ENCODE assay signal across 7 cellular contexts in the genomic region with DNA sequence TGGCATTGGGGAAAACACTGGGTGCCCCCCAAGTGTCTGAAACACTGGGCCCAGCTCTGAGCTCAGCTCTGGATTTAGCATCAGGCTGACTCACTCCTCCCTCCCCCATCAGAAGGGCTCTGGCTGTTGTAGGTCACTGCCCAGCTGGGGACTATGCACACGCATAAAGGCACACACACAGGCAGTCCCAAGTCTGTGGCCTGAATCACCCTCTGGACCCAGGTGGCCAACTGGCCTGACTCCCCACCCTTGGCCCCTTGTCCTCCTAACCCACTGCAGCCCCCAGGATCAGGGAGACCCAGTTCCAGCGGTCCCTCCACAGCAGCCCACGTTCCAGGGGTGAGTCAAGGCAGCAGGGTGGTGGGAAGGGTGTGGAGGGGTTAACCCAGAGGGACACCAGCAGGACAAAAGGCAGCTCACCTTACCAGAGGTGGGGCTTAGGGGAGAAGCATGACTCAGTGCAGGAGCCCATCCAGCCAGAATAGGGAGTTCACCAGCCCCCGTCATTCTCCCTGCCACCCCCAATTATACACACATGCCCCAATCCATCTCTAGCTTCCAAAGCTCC. TPM values are rescaled to one million over a fixed set of nuclear protein-coding genes. Genes with fewer than 3 reads are reported as not detected.
A peak's percentile ranks its signal among the peaks of the same experiment; 100 is the strongest.
DNase-seq lines count a peak whose midpoint lies in the region; ATAC-seq, FAIRE-seq and TF ChIP-seq lines count a peak whose summit lies in the region.

No MANE protein-coding gene starts in this region.

- no peaks in the 10 kb centered on the region for H3K27me3 Mint-ChIP-seq in astrocyte (ENCODE audit: low read depth, unreplicated experiment)

- H4K8ac ChIP-seq in IMR-90 (ENCODE audit: low read depth in 2 of 2, low read length in 2 of 2) = peak overlapping the region in 1 of 2 experiments; percentile 87; a peak in 3 of 4 replicates

- peak overlapping the region; percentile 94 for H2AK5ac ChIP-seq in IMR-90 (ENCODE audit: low read depth, low read length)

- no peaks in the 10 kb centered on the region for H3K9me3 ChIP-seq in IMR-90 (ENCODE audit: control insufficient read depth, insufficient read depth, low read length)
- H3K9me3 ChIP-seq in astrocyte (ENCODE audit: insufficient read depth, low read depth, low read length) = no peaks in the 10 kb centered on the region
- no peaks in the 10 kb centered on the region for H3K9me3 ChIP-seq in hepatocyte (ENCODE audit: low read depth)
- H3K9me3 ChIP-seq in suprapubic skin = no peaks in the 10 kb centered on the region

- intact Hi-C loops in IMR-90 (cut with micrococcal nuclease) = no loop called here

- POLR2A ChIA-PET in IMR-90 (lab: Charles Lee; ENCODE audit: unreplicated experiment) = no interaction called here

- H3K4me3 ChIP-seq in IMR-90 (ENCODE audit: insufficient read depth, low read depth, low read length) (no peak overlapping the region), astrocyte (ENCODE audit: insufficient read depth, low read depth, low read length) (no peak overlapping the region), hepatocyte (no peak overlapping the region), suprapubic skin (no peak overlapping the region)

- H3K18ac ChIP-seq in IMR-90 (ENCODE audit: low read depth, low read length) = peak overlapping the region; percentile 86

- peak overlapping the region; percentile 59 for H3K14ac ChIP-seq in IMR-90 (replicated peaks; ENCODE audit: low read depth, low read length)

- no peaks in the 10 kb centered on the region for H3K9me2 ChIP-seq in hepatocyte (replicated peaks; ENCODE audit: insufficient read depth)

- H2BK5ac ChIP-seq in IMR-90 (ENCODE audit: low read depth, low read length, poor library complexity, severe bottlenecking) = peak overlapping the region; percentile 93

- no peak for TF ChIP-seq CTCF in IMR-90 (conservative IDR thresholded peaks at IDR 0.05; ENCODE audit: low read depth, low read length)
- TF ChIP-seq CTCF in astrocyte (IDR thresholded peaks at IDR 0.05; ENCODE audit: insufficient read depth, low read depth, low read length) = no peak
- TF ChIP-seq CTCF in hepatocyte (IDR thresholded peaks at IDR 0.05; ENCODE audit: poor library complexity) = no peak
- no peak for TF ChIP-seq CTCF in suprapubic skin (IDR thresholded peaks at IDR 0.05)

- H3K27me3 ChIP-seq in IMR-90 (ENCODE audit: control insufficient read depth, insufficient read depth, low read length) = no peaks in the 10 kb centered on the region
- H3K27me3 ChIP-seq in astrocyte (ENCODE audit: insufficient read depth, low read length) = no peaks in the 10 kb centered on the region
- H3K27me3 ChIP-seq in hepatocyte = no peaks in the 10 kb centered on the region
- H3K27me3 ChIP-seq in suprapubic skin = no peaks in the 10 kb centered on the region

- CTCF ChIA-PET in IMR-90 (lab: Yijun Ruan, JAX) = interaction anchor here (0.8 to 3.1 kb wide), 6 partner anchors 9 to 87 kb away, joined by 3 to 18 read pairs (median 4); no protein-coding TSS in a partner anchor

- no TSS peak for BruUV-seq in IMR-90 (replicated peaks; lab: Mats Ljungman, UMichigan)

- peak; percentile 37 for FAIRE-seq in astrocyte (lab: Jason Lieb, UNC)

- peaks cover 43% of the 10 kb centered on the region for H3K9me1 ChIP-seq in IMR-90 (ENCODE audit: insufficient read depth, low read length)

- peaks cover 37% of the 10 kb centered on the region for H3K4me1 ChIP-seq in IMR-90 (ENCODE audit: control insufficient read depth, insufficient read depth, low read length)
- peaks cover 28% of the 10 kb centered on the region for H3K4me1 ChIP-seq in astrocyte (ENCODE audit: insufficient read depth, low read length)
- peaks cover 9% of the 10 kb centered on the region for H3K4me1 ChIP-seq in hepatocyte (ENCODE audit: insufficient read depth)
- H3K4me1 ChIP-seq in suprapubic skin = peaks cover 17% of the 10 kb centered on the region

- peak overlapping the region; percentile 87 for H2BK120ac ChIP-seq in IMR-90 (ENCODE audit: low read depth, low read length)

- H3K27ac Mint-ChIP-seq in astrocyte (ENCODE audit: unreplicated experiment) = peak overlapping the region; percentile 86

- H3K4ac ChIP-seq in IMR-90 (ENCODE audit: low read depth, low read length) = peak overlapping the region; percentile 89

- H3K9me3 Mint-ChIP-seq in astrocyte (ENCODE audit: unreplicated experiment) = no peaks in the 10 kb centered on the region

- H3K9ac ChIP-seq in IMR-90 (ENCODE audit: low read depth, low read length) = no peak overlapping the region
- H3K9ac ChIP-seq in astrocyte (ENCODE audit: low read length) = peak overlapping the region; percentile 50

- H4K91ac ChIP-seq in IMR-90 (ENCODE audit: insufficient read depth, low read depth, low read length) = peak overlapping the region; percentile 91

- TF ChIP-seq EP300 in suprapubic skin (IDR thresholded peaks at IDR 0.05) = no peak

- peak overlapping the region; percentile 74 for H2AFZ ChIP-seq in IMR-90 (replicated peaks; ENCODE audit: low read length, poor library complexity)
- H2AFZ ChIP-seq in astrocyte (ENCODE audit: low read depth, low read length) = peak overlapping the region; percentile 6
- H2AFZ ChIP-seq in hepatocyte = no peak overlapping the region

- in situ Hi-C loops in IMR-90 (cut with MboI; ENCODE audit: low sequenced_read_pairs) = no loop called here

- H3K79me1 ChIP-seq in IMR-90 (ENCODE audit: low read depth in 1 of 2, low read length in 2 of 2) = peaks cover 45 to 90% of the 10 kb centered on the region in 2 experiments

- peak overlapping the region; percentile 72 for H4K5ac ChIP-seq in IMR-90 (ENCODE audit: low read depth, low read length)

- TF ChIP-seq POLR2A in IMR-90 (IDR thresholded peaks at IDR 0.05; ENCODE audit: low read depth, low read length) (no peak), suprapubic skin (IDR thresholded peaks at IDR 0.05) (no peak)

- H3K4me2 ChIP-seq in IMR-90 (ENCODE audit: low read depth, low read length) = peak overlapping the region; percentile 21; the same call in 1 of the 2 replicates
- peak overlapping the region; percentile 66 for H3K4me2 ChIP-seq in astrocyte (ENCODE audit: low read length)
- no peak overlapping the region for H3K4me2 ChIP-seq in hepatocyte

- H3K4me1 Mint-ChIP-seq in astrocyte (ENCODE audit: low read depth, unreplicated experiment) = peaks cover 44% of the 10 kb centered on the region

- DNase-seq in IMR-90 (peak; percentile 89), astrocyte (ENCODE audit: low read depth) (peak; percentile 79), hepatocyte (ENCODE audit: low spot score) (no peak), suprapubic skin (ENCODE audit: low spot score in 2 of 2) (no peak), NCI-H345 treated with DMSO at 0.1 percent for 48 hours (lab: John Stamatoyannopoulos, UW; ENCODE audit: unreplicated experiment) (no peak)
- no peak for DNase-seq in activated CD4-positive, alpha-beta T cell treated with anti-CD3 and anti-CD28 coated beads for 48 hours

- no CpG with 5 or more reads among the region's 4 CpGs for WGBS in IMR-90 (ENCODE audit: extremely low coverage in 2 of 2, insufficient read length in 1 of 2), 2 experiments
- WGBS in hepatocyte (ENCODE audit: low lambda C conversion rate, missing lambda C conversion rate) = 56% methylated on average over 4 of the region's 4 CpGs
- WGBS in suprapubic skin = 40% methylated on average over 1 of the region's 4 CpGs

- ATAC-seq in IMR-90 (ENCODE audit: low read depth) (peak; percentile 84), GM19324 (IDR thresholded peaks at IDR 0.05; ENCODE audit: low FRiP score, unreplicated experiment) (no peak)

- no peak for TF ChIP-seq RAD21 in IMR-90 (IDR thresholded peaks at IDR 0.05; ENCODE audit: low read length)

- H3K79me2 ChIP-seq in astrocyte (ENCODE audit: insufficient read depth, low read length) (no peaks in the 10 kb centered on the region), hepatocyte (peaks cover 48% of the 10 kb centered on the region)

- H3K4me3 Mint-ChIP-seq in astrocyte (ENCODE audit: unreplicated experiment) = no peak overlapping the region

- H4K20me1 ChIP-seq in IMR-90 (ENCODE audit: insufficient read depth, low read length) (peaks cover 20% of the 10 kb centered on the region), astrocyte (ENCODE audit: insufficient read depth, low read length) (peaks cover 6% of the 10 kb centered on the region), hepatocyte (ENCODE audit: insufficient read depth, poor library complexity, severe bottlenecking) (peaks cover 16% of the 10 kb centered on the region)

- H3K27ac ChIP-seq in IMR-90 (ENCODE audit: insufficient read depth, low read length) = peak overlapping the region; percentile 75
- H3K27ac ChIP-seq in astrocyte (ENCODE audit: low read depth, low read length) = peak overlapping the region; percentile 58
- H3K27ac ChIP-seq in hepatocyte = peak overlapping the region; percentile 86
- peak overlapping the region; percentile 49 for H3K27ac ChIP-seq in suprapubic skin

- peaks cover 2% of the 10 kb centered on the region for H3K36me3 Mint-ChIP-seq in astrocyte (ENCODE audit: low read depth, unreplicated experiment)

- peak overlapping the region; percentile 45; the same call in 2 of the 3 replicates for H2BK15ac ChIP-seq in IMR-90 (ENCODE audit: low read depth, low read length)

- H3K23ac ChIP-seq in IMR-90 (ENCODE audit: low read depth, low read length) = peak overlapping the region; percentile 13; the same call in 1 of the 2 replicates

- no peak overlapping the region for H3K56ac ChIP-seq in IMR-90 (ENCODE audit: extremely low read depth, insufficient read depth, low read length)

- H2BK20ac ChIP-seq in IMR-90 (ENCODE audit: low read depth, low read length) = peak overlapping the region; percentile 83

- dilution Hi-C loops in IMR-90 (cut with HindIII; ENCODE audit: low sequenced_read_pairs, unreplicated experiment) = no loop called here

- H3K36me3 ChIP-seq in IMR-90 (ENCODE audit: control insufficient read depth, insufficient read depth, low read length) (no peaks in the 10 kb centered on the region), astrocyte (ENCODE audit: insufficient read depth, low read length) (no peaks in the 10 kb centered on the region), hepatocyte (replicated peaks; ENCODE audit: insufficient read depth, low read depth) (no peaks in the 10 kb centered on the region), suprapubic skin (peaks cover 3% of the 10 kb centered on the region)

- H2AK9ac ChIP-seq in IMR-90 (replicated peaks; ENCODE audit: low read depth, low read length, poor library complexity) = peak overlapping the region; percentile 98

TF ChIP-seq in IMR-90, 13 proteins besides CTCF, POLR2A, EP300 and RAD21 (continues in another document):
- no peak for TF ChIP-seq CEBPB (IDR thresholded peaks at IDR 0.05; ENCODE audit: low read depth, low read length)

RNA-seq across cellular contexts. Expression of a gene that starts 47.0 kb away (rescaled TPM):
- total RNA-seq in IMR-90 (2012; rRNA removed) (39.1 and 40.0 TPM in 2 replicates), astrocyte (35.5 and 45.9 TPM in 2 replicates), hepatocyte (22.0 and 35.6 TPM in 2 replicates), suprapubic skin (100 to 1,000 TPM in 2 of 4 donors, 10 to 100 TPM in 2; 87.6 to 253 (median 106) TPM)
- polyA plus RNA-seq in IMR-90 (2012; rRNA removed) (22.4 and 22.9 TPM in 2 replicates), hepatocyte (32.2 and 33.8 TPM in 2 replicates)
- 12.8 and 19.0 TPM in 2 replicates for polyA plus RNA-seq in IMR-90 (2012; cell fraction: cytosol; rRNA removed)
- polyA plus RNA-seq in IMR-90 (2012; cell fraction: nucleus; rRNA removed; ENCODE audit: low replicate concordance) = 95.5 and 141 TPM in 2 replicates

Comparison
In these comparisons a context has a peak if more than half of its experiments do, and no peak if none do; other contexts are left out.
1. DNase-seq: peak in IMR-90 (single experiment) and astrocyte (single experiment); none in hepatocyte (single experiment), suprapubic skin (0 of 2), activated CD4-positive, alpha-beta T cell treated with anti-CD3 and anti-CD28 coated beads for 48 hours (single experiment) and NCI-H345 treated with DMSO at 0.1 percent for 48 hours (single experiment).
2. Peak in every context shown above with its lines, with median percentiles within 50 percentile points of each other: H3K27ac ChIP-seq.